24 cellular contexts compared by ENCODE assay signal in the genomic region with DNA sequence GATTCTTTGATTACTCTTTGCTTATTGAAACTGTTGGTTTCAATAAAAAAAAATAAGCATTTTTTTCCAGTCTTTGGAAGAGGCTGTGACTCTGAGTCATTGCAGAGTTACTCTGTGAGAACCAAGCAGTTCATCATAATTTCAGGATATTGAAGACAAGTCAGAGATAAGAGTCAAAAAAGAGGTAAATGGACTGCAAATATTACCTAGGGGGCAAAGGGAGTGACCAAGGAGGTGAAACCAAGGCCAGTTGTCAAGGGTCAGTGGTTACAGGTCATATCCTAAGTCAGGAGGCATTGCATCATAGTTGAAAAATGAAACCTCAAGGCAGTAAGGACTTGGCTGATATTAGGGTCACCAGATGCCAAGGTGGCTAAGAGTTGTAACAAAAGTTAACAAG.
DNase-seq lines count a peak whose midpoint lies in the region; ATAC-seq and TF ChIP-seq lines count a peak whose summit lies in the region.
"Had no signal": no experiment of that assay in that cellular context is flagged by ENCODE, and none has a peak within 500 bp of the region (broad histone marks: within the 10 kb centered on the region; RNA-seq: fewer than 3 reads in every experiment).

No MANE protein-coding gene starts in this region.

- H3K4me1 Mint-ChIP-seq in CD4-positive, alpha-beta T cell (ENCODE audit: low read depth), result no peaks in the 10 kb centered on the region
- H3K4me1 Mint-ChIP-seq: activated naive CD4-positive, alpha-beta T cell treated with anti-CD3 and anti-CD28 coated beads, Interleukin-2, amount 50 U/mL, for 24 hours; CD14-positive monocyte; IgD-negative memory B cell; WTC11 had no signal

- intact Hi-C loops in Right ventricle myocardium superior (cut with DNase I), result no loop called here
- intact Hi-C loops in left lung (cut with DNase I), result no loop called here
- intact Hi-C loops in aorta (cut with DNase I), result no loop called here
- intact Hi-C loops in CD4-positive, alpha-beta T cell (cut with DNase I, micrococcal nuclease), result no loop called here

- CTCF ChIA-PET in CD4-positive, alpha-beta T cell (lab: Charles Lee), result no interaction called here

- peaks cover 0 to 9% of the 10 kb centered on the region in 2 donors for H3K9me3 ChIP-seq in right atrium auricular region
- H3K9me3 ChIP-seq in left lung, result no peaks in the 10 kb centered on the region
- no peaks in the 10 kb centered on the region for H3K9me3 ChIP-seq in aorta (ENCODE audit: control insufficient read depth, low read length)
- no peaks in the 10 kb centered on the region for H3K9me3 ChIP-seq in CD4-positive, alpha-beta T cell (ENCODE audit: control insufficient read depth, low read length)
- H3K9me3 ChIP-seq: prostate gland had no signal

- peaks cover 4% of the 10 kb centered on the region for H3K9me3 Mint-ChIP-seq in CD4-positive, alpha-beta T cell
- H3K9me3 Mint-ChIP-seq: activated T-cell treated with anti-CD3 and anti-CD28 coated beads, Interleukin-2, amount 50 U/mL, for 4 hours had no signal

- no peak overlapping the region for H3K27ac Mint-ChIP-seq in CD4-positive, alpha-beta T cell
- H3K27ac Mint-ChIP-seq: activated CD8-positive, alpha-beta T cell treated with anti-CD3 and anti-CD28 coated beads for 36 hours; activated naive CD4-positive, alpha-beta T cell treated with anti-CD3 and anti-CD28 coated beads, Interleukin-2, amount 50 U/mL, for 24 hours; CD14-positive monocyte; IgD-negative memory B cell; WTC11 had no signal

- H3K27me3 Mint-ChIP-seq in CD4-positive, alpha-beta T cell, result peaks cover 7% of the 10 kb centered on the region
- H3K27me3 Mint-ChIP-seq: IgD-negative memory B cell had no signal

- ATAC-seq in Right ventricle myocardium superior (ENCODE audit: poor library complexity) (peak; percentile 73), left lung (peak; percentile 32), aorta (ENCODE audit: low FRiP score) (peak; percentile 45), GM21528 (IDR thresholded peaks at IDR 0.05; ENCODE audit: low FRiP score, unreplicated experiment) (no peak)
- ATAC-seq in CD4-positive, alpha-beta T cell (ENCODE audit: poor library complexity), result no peak
- ATAC-seq: activated CD8-positive, alpha-beta T cell treated with anti-CD3 and anti-CD28 coated beads for 36 hours; activated T-cell treated with anti-CD3 and anti-CD28 coated beads, Interleukin-2, amount 50 U/mL, for 4 hours; esophagus mucosa; WTC11 had no signal

- POLR2A ChIA-PET in CD4-positive, alpha-beta T cell (lab: Charles Lee), result no interaction called here

- H3K36me3 Mint-ChIP-seq in CD4-positive, alpha-beta T cell (ENCODE audit: low read depth), result no peaks in the 10 kb centered on the region
- H3K36me3 Mint-ChIP-seq: activated naive CD4-positive, alpha-beta T cell treated with anti-CD3 and anti-CD28 coated beads, Interleukin-2, amount 50 U/mL, for 24 hours; CD14-positive monocyte; IgD-negative memory B cell had no signal

- DNase-seq in Right ventricle myocardium superior (no peak), right atrium auricular region (ENCODE audit: low spot score) (no peak), choroid plexus epithelial cell (ENCODE audit: low read depth) (peak; percentile 43), left lung (no peak), aorta (no peak)
- no peak for DNase-seq in CD4-positive, alpha-beta T cell
- no peak for DNase-seq in central memory CD4-positive, alpha-beta T cell
- DNase-seq: activated CD8-positive, alpha-beta T cell treated with anti-CD3 and anti-CD28 coated beads for 36 hours; activated T-cell treated with anti-CD3 and anti-CD28 coated beads, Interleukin-2, amount 50 U/mL, for 4 hours; brain microvascular endothelial cell; GOT3; kidney; MV-4-11; NCI-H2081; NCI-H524 treated with DMSO at 0.1 percent for 48 hours; T-helper 2 cell had no signal

- H3K27me3 ChIP-seq in right atrium auricular region (no peaks in the 10 kb centered on the region), left lung (no peaks in the 10 kb centered on the region), aorta (ENCODE audit: control insufficient read depth in 1 of 2, insufficient read depth in 2 of 2, low read length in 1 of 2) (no peaks in the 10 kb centered on the region)
- H3K27me3 ChIP-seq in CD4-positive, alpha-beta T cell (ENCODE audit: control insufficient read depth, insufficient read depth, low read length), result no peaks in the 10 kb centered on the region
- H3K27me3 ChIP-seq: brain microvascular endothelial cell had no signal

- H3K27ac ChIP-seq in right atrium auricular region (no peak overlapping the region), left lung (no peak overlapping the region), aorta (ENCODE audit: low read depth in 1 of 2, low read length in 2 of 2) (no peak overlapping the region)
- H3K27ac ChIP-seq in CD4-positive, alpha-beta T cell (ENCODE audit: low read depth, low read length), result no peak overlapping the region
- H3K27ac ChIP-seq: brain microvascular endothelial cell, prostate gland had no signal

- H3K36me3 ChIP-seq in right atrium auricular region (no peaks in the 10 kb centered on the region), left lung (no peaks in the 10 kb centered on the region), aorta (ENCODE audit: control insufficient read depth in 1 of 2, insufficient read depth in 2 of 2, low read length in 1 of 2) (no peaks in the 10 kb centered on the region)
- H3K36me3 ChIP-seq: brain microvascular endothelial cell, prostate gland had no signal

- no peak for TF ChIP-seq CTCF in right atrium auricular region (IDR thresholded peaks at IDR 0.05)
- TF ChIP-seq CTCF in choroid plexus epithelial cell (conservative IDR thresholded peaks at IDR 0.05; ENCODE audit: low read depth, low read length), result no peak
- no peak for TF ChIP-seq CTCF in left lung (IDR thresholded peaks at IDR 0.05)
- TF ChIP-seq CTCF in CD4-positive, alpha-beta T cell (IDR thresholded peaks at IDR 0.05), result no peak

- H3K4me1 ChIP-seq in right atrium auricular region, result no peaks in the 10 kb centered on the region
- peaks cover 0 to 6% of the 10 kb centered on the region in 2 donors for H3K4me1 ChIP-seq in left lung
- H3K4me1 ChIP-seq in aorta (ENCODE audit: control insufficient read depth in 1 of 2, insufficient read depth in 2 of 2, low read length in 2 of 2), result peaks cover 2 to 4% of the 10 kb centered on the region in 2 donors
- H3K4me1 ChIP-seq: prostate gland had no signal

- H3K4me3 ChIP-seq in right atrium auricular region, result no peak overlapping the region
- H3K4me3 ChIP-seq in choroid plexus epithelial cell (ENCODE audit: low read depth, low read length), result no peak overlapping the region
- no peak overlapping the region for H3K4me3 ChIP-seq in left lung
- H3K4me3 ChIP-seq in aorta (ENCODE audit: low read length in 2 of 2), result no peak overlapping the region
- H3K4me3 ChIP-seq: prostate gland had no signal

- H3K4me3 Mint-ChIP-seq in CD4-positive, alpha-beta T cell, result no peak overlapping the region
- H3K4me3 Mint-ChIP-seq: activated CD8-positive, alpha-beta T cell treated with anti-CD3 and anti-CD28 coated beads for 36 hours; activated naive CD4-positive, alpha-beta T cell treated with anti-CD3 and anti-CD28 coated beads, Interleukin-2, amount 50 U/mL, for 24 hours; activated T-cell treated with anti-CD3 and anti-CD28 coated beads, Interleukin-2, amount 50 U/mL, for 4 hours; CD14-positive monocyte; IgD-negative memory B cell; mesothelial cell of epicardium; WTC11 had no signal

Comparison
In these comparisons a context has a peak if more than half of its experiments do, and no peak if none do; other contexts are left out.
1. ATAC-seq: peak in Right ventricle myocardium superior (single experiment), left lung (single experiment) and aorta (single experiment); none in CD4-positive, alpha-beta T cell (single experiment) and GM21528 (single experiment).